ENCODE assay signal across 29 cellular contexts in genomic region chr12:25691865-25692114, GRCh38.
A peak's percentile ranks its signal among the peaks of the same experiment; 100 is the strongest.
DNase-seq lines count a peak whose midpoint lies in the region; ATAC-seq and TF ChIP-seq lines count a peak whose summit lies in the region.
"Had no signal": no experiment of that assay in that cellular context is flagged by ENCODE, and none has a peak within 500 bp of the region (broad histone marks: within the 10 kb centered on the region; RNA-seq: fewer than 3 reads in every experiment).

No MANE protein-coding gene starts in this region.

- no peak overlapping the region for H3K4me3 ChIP-seq in HUES48 (ENCODE audit: low read depth, low read length)
- H3K4me3 ChIP-seq: body of pancreas, dorsolateral prefrontal cortex, esophagus squamous epithelium, heart right ventricle, lung, pancreas, thoracic aorta had no signal

- H3K36me3 Mint-ChIP-seq in brain (no peaks in the 10 kb centered on the region), nephron (ENCODE audit: low read depth) (peaks cover 3% of the 10 kb centered on the region), type B pancreatic cell (peaks cover 10% of the 10 kb centered on the region)
- H3K36me3 Mint-ChIP-seq: natural killer cell treated with Interleukin-12 subunit alpha and Interleukin-12 subunit beta and Interleukin-15 and Interleukin-18, amount 100 ng/mL, for 72 hours had no signal

- no peaks in the 10 kb centered on the region for H3K36me3 ChIP-seq in HUES48 (ENCODE audit: control insufficient read depth, insufficient read depth, low read length)
- H3K36me3 ChIP-seq: esophagus squamous epithelium, heart right ventricle, pancreas, thoracic aorta had no signal

- H3K27me3 Mint-ChIP-seq in brain: no peaks in the 10 kb centered on the region
- H3K27me3 Mint-ChIP-seq in nephron (ENCODE audit: low read depth): no peaks in the 10 kb centered on the region
- no peaks in the 10 kb centered on the region for H3K27me3 Mint-ChIP-seq in type B pancreatic cell
- H3K27me3 Mint-ChIP-seq: activated naive CD8-positive, alpha-beta T cell treated with anti-CD3 and anti-CD28 coated beads, Interleukin-2, amount 50 U/mL, for 24 hours had no signal

- H3K4me1 Mint-ChIP-seq in brain (peaks cover 53% of the 10 kb centered on the region), nephron (peaks cover 56% of the 10 kb centered on the region), type B pancreatic cell (ENCODE audit: unreplicated experiment) (peaks cover 27% of the 10 kb centered on the region)
- H3K4me1 Mint-ChIP-seq: activated naive CD8-positive, alpha-beta T cell treated with anti-CD3 and anti-CD28 coated beads, Interleukin-2, amount 50 U/mL, for 24 hours had no signal

- H3K27ac Mint-ChIP-seq in brain (peak overlapping the region in 3 of 5 experiments; percentile 69 to 90 (median 86)), nephron (peak overlapping the region; percentile 73 to 99 (median 95)), type B pancreatic cell (peak overlapping the region; percentile 79)
- H3K27ac Mint-ChIP-seq: activated naive CD8-positive, alpha-beta T cell treated with anti-CD3 and anti-CD28 coated beads, Interleukin-2, amount 50 U/mL, for 24 hours; natural killer cell treated with Interleukin-12 subunit alpha and Interleukin-12 subunit beta and Interleukin-15 and Interleukin-18, amount 100 ng/mL, for 72 hours; T-helper 1 cell treated with Interleukin-12 subunit alpha and Interleukin-12 subunit beta and Interleukin-4 antibody, amounts not matched to agents 30 μg/mL and 1 μg/mL, for 36 hours had no signal

- H3K27ac ChIP-seq in HUES48 (ENCODE audit: low read depth, low read length): peak overlapping the region; percentile 43
- H3K27ac ChIP-seq: body of pancreas, esophagus squamous epithelium, pancreas, RWPE1, thoracic aorta had no signal

- TF ChIP-seq CTCF in brain (conservative IDR thresholded peaks at IDR 0.05) (no peak), nephron (IDR thresholded peaks at IDR 0.05; ENCODE audit: unreplicated experiment in 3 of 3) (no peak), type B pancreatic cell (conservative IDR thresholded peaks at IDR 0.05) (no peak)

- H3K4me1 ChIP-seq in HUES48 (ENCODE audit: control insufficient read depth, insufficient read depth, low read length): peaks cover 28% of the 10 kb centered on the region
- H3K4me1 ChIP-seq: body of pancreas, pancreas had no signal

- H3K27me3 ChIP-seq in HUES48 (ENCODE audit: control insufficient read depth, insufficient read depth, low read length): no peaks in the 10 kb centered on the region
- H3K27me3 ChIP-seq: body of pancreas, dorsolateral prefrontal cortex, esophagus squamous epithelium, heart right ventricle, pancreas had no signal

- H3K9me3 ChIP-seq in HUES48 (ENCODE audit: control insufficient read depth, insufficient read depth, low read length): no peaks in the 10 kb centered on the region
- H3K9me3 ChIP-seq: body of pancreas, esophagus squamous epithelium, pancreas, thoracic aorta had no signal

- DNase-seq in type B pancreatic cell (ENCODE audit: extremely low spot score, unreplicated experiment) (no peak), SIG-M5 treated with dmso at 0.1 percent for 504 hours (lab: John Stamatoyannopoulos, UW; ENCODE audit: unreplicated experiment) (no peak), medulla oblongata (ENCODE audit: extremely low spot score) (no peak)
- DNase-seq: activated naive CD4-positive, alpha-beta T cell; activated naive CD8-positive, alpha-beta T cell treated with anti-CD3 and anti-CD28 coated beads, Interleukin-2, amount 50 U/mL, for 24 hours; activated T-cell treated with anti-CD3 and anti-CD28 coated beads, Interleukin-2, amount 50 U/mL, for 48 hours; body of pancreas; DMS153; dorsolateral prefrontal cortex; esophagus squamous epithelium; KG1; kidney glomerular epithelial cell; NCI-H1092 treated with DMSO at 0.1 percent for 48 hours; NCI-H1694 treated with DMSO at 0.1 percent for 48 hours; NCI-H510A; pancreas; retina; stimulated activated CD4-positive, alpha-beta T cell treated with anti-CD3 and anti-CD28 coated beads, Interleukin-2, amount 100 ng/mL, for 24 hours; stimulated activated naive CD8-positive, alpha-beta T cell treated with anti-CD3 and anti-CD28 coated beads, Interleukin-15, Interleukin-2, amounts not matched to agents 100 U/mL and 50 U/mL, for 24 hours had no signal

- no peak for ATAC-seq in GM21367 (IDR thresholded peaks at IDR 0.05; ENCODE audit: unreplicated experiment)
- ATAC-seq: activated naive CD8-positive, alpha-beta T cell treated with anti-CD3 and anti-CD28 coated beads, Interleukin-2, amount 50 U/mL, for 24 hours; natural killer cell treated with Interleukin-12 subunit alpha and Interleukin-12 subunit beta and Interleukin-15 and Interleukin-18, amount 100 ng/mL, for 72 hours; stimulated activated naive CD8-positive, alpha-beta T cell treated with anti-CD3 and anti-CD28 coated beads, Interleukin-15, Interleukin-2, amounts not matched to agents 100 U/mL and 50 U/mL, for 24 hours had no signal

- H3K4me3 Mint-ChIP-seq in brain: no peak overlapping the region
- H3K4me3 Mint-ChIP-seq in nephron: peak overlapping the region in 1 of 3 experiments; percentile 9
- H3K4me3 Mint-ChIP-seq in type B pancreatic cell: peak overlapping the region; percentile 24
- H3K4me3 Mint-ChIP-seq: activated naive CD8-positive, alpha-beta T cell treated with anti-CD3 and anti-CD28 coated beads, Interleukin-2, amount 50 U/mL, for 24 hours; natural killer cell treated with Interleukin-12 subunit alpha and Interleukin-12 subunit beta and Interleukin-15 and Interleukin-18, amount 100 ng/mL, for 72 hours; T-helper 1 cell treated with Interleukin-12 subunit alpha and Interleukin-12 subunit beta and Interleukin-4 antibody, amounts not matched to agents 30 μg/mL and 1 μg/mL, for 36 hours had no signal

- H3K9me3 Mint-ChIP-seq in brain (peaks cover 0 to 15% (median 3%) of the 10 kb centered on the region in 5 experiments), nephron (peaks cover 6% of the 10 kb centered on the region), type B pancreatic cell (peaks cover 4% of the 10 kb centered on the region)
- H3K9me3 Mint-ChIP-seq: activated naive CD8-positive, alpha-beta T cell treated with anti-CD3 and anti-CD28 coated beads, Interleukin-2, amount 50 U/mL, for 24 hours; natural killer cell treated with Interleukin-12 subunit alpha and Interleukin-12 subunit beta and Interleukin-15 and Interleukin-18, amount 100 ng/mL, for 72 hours; T-helper 1 cell treated with Interleukin-12 subunit alpha and Interleukin-12 subunit beta and Interleukin-4 antibody, amounts not matched to agents 30 μg/mL and 1 μg/mL, for 36 hours had no signal

- H3K9ac ChIP-seq in HUES48 (ENCODE audit: low read depth, low read length): no peak overlapping the region
